ENCODE assay signal across 8 cellular contexts in the genomic region with DNA sequence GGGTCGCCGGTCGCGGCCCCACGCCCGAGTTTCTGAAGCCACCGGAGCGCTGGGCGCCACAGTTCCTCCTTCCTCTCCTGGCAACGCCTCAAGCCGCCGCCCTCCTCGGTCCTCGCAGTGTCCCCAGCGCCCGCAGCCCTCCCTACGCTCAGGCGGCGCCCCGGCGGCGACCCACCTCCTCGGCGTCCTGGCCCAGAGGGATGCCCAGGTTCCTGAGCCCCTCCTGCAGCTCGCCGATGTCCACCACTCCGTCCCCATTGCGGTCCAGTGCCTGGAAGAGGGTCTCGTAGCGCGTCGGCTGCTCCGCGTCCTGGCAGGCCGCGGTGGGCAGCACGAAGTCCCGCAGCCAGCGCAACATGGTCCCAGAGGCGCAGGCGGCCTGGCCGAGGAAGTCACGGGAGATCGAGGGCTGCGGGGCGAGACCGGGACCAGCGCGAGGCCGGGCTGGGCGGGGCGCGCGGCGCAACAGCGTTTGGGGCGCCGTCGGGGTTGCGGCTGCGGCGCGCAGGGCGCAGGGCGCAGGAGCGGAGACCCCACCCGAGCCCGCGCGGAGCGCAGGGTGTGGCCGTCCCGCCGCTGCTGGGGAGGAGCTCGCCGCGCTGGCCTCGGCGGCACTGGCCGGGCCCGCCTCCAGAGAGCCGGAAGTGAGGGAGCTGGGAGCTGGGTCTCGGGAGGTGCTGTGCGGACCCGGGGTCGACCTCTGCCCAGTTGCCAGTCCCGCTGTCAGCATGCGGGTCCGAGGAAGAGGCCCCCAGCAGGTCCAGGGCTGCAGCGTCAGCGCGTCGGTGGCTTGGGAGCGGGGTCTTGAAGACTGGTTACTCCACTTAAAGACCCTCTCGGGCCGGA. TPM values are rescaled to one million over a fixed set of nuclear protein-coding genes. Genes with fewer than 3 reads are reported as not detected.
DNase-seq lines count a peak whose midpoint lies in the region; ATAC-seq and TF ChIP-seq lines count a peak whose summit lies in the region.

A gene (minus strand): TSS at position 563 of the 846 bp plus-strand sequence. CDS start 205 bp downstream, at position 358.

- intact Hi-C loops in heart right ventricle (cut with DNase I): no loop called here
- intact Hi-C loops in upper lobe of right lung (cut with DNase I): no loop called here

- H3K4me1 ChIP-seq in heart right ventricle (peaks cover 0 to 40% (median 30%) of the 10 kb centered on the region in 9 donors), upper lobe of right lung (peaks cover 27% of the 10 kb centered on the region)

- H3K27ac Mint-ChIP-seq in progenitor cell of endocrine pancreas: peak within 1 kb of the TSS; percentile 99

- no peak for TF ChIP-seq CTCF in heart right ventricle (IDR thresholded peaks at IDR 0.05)
- no peak for TF ChIP-seq CTCF in progenitor cell of endocrine pancreas (IDR thresholded peaks at IDR 0.05; ENCODE audit: unreplicated experiment)
- TF ChIP-seq CTCF in upper lobe of right lung (IDR thresholded peaks at IDR 0.05): no peak

- WGBS in heart right ventricle, 2 donors: 0 to 1% methylated on average over 87 to 96 of the region's 96 CpGs

- H3K27me3 Mint-ChIP-seq in progenitor cell of endocrine pancreas: peaks cover 5% of the 10 kb centered on the region

- peak within 1 kb of the TSS; percentile 92 for H3K4me3 Mint-ChIP-seq in progenitor cell of endocrine pancreas (ENCODE audit: low read depth)

- H3K27me3 ChIP-seq in MG63 (peaks cover 2% of the 10 kb centered on the region; the same call in 1 of the 2 replicates), heart right ventricle (no peaks in the 10 kb centered on the region), upper lobe of right lung (no peaks in the 10 kb centered on the region)

- ATAC-seq in heart right ventricle: peak; percentile 96 to 99 (median 97)
- peak; percentile 99 for ATAC-seq in upper lobe of right lung

- H3K27ac ChIP-seq in heart right ventricle: peak within 1 kb of the TSS; percentile 61 to 99 (median 96)
- peak within 1 kb of the TSS; percentile 96 for H3K27ac ChIP-seq in upper lobe of right lung

- H3K9me3 Mint-ChIP-seq in progenitor cell of endocrine pancreas (ENCODE audit: low read depth): peaks cover 10% of the 10 kb centered on the region

- H3K36me3 Mint-ChIP-seq in progenitor cell of endocrine pancreas (ENCODE audit: insufficient read depth): peaks cover 21% of the 10 kb centered on the region

- H3K4me1 Mint-ChIP-seq in progenitor cell of endocrine pancreas (ENCODE audit: low read depth): peaks cover 17% of the 10 kb centered on the region

- H3K9me3 ChIP-seq in MG63 (peaks cover 36% of the 10 kb centered on the region), heart right ventricle (peaks cover 0 to 10% (median 0%) of the 10 kb centered on the region in 11 donors), upper lobe of right lung (no peaks in the 10 kb centered on the region)

- H3K36me3 ChIP-seq in MG63 (peaks cover 48% of the 10 kb centered on the region), heart right ventricle (peaks cover 0 to 24% (median 4%) of the 10 kb centered on the region in 9 donors), upper lobe of right lung (peaks cover 9% of the 10 kb centered on the region)

- peak; percentile 88 for DNase-seq in ELF-1 (ENCODE audit: low read depth, low spot score)
- peak; percentile 25 for DNase-seq in GOT3 (lab: John Stamatoyannopoulos, UW)
- peak; percentile 98 for DNase-seq in MG63
- DNase-seq in T-helper 1 cell: peak; percentile 53 to 85 (median 59)
- peak; percentile 67 for DNase-seq in amniotic epithelial cell (ENCODE audit: low read depth)
- DNase-seq in heart right ventricle: peak; percentile 77 to 88
- DNase-seq in progenitor cell of endocrine pancreas (ENCODE audit: low spot score, unreplicated experiment): peak; percentile 73
- peak; percentile 95 for DNase-seq in upper lobe of right lung

- H3K4me3 ChIP-seq in MG63: peak within 1 kb of the TSS; percentile 99
- peak within 1 kb of the TSS; percentile 63 to 98 (median 86) for H3K4me3 ChIP-seq in heart right ventricle
- peak within 1 kb of the TSS; percentile 95 for H3K4me3 ChIP-seq in upper lobe of right lung

RNA-seq across cellular contexts. Expression of the gene that starts here (rescaled TPM):
- total RNA-seq in MG63 (2014; rRNA removed; shearing (Covaris generic); ENCODE audit: low replicate concordance): 95.4 and 142 TPM in 2 replicates
- total RNA-seq in heart right ventricle: 10 to 100 TPM; 10.7 to 21.5 (median 13.9) TPM
- 1 to 10 TPM; 6.3 to 9.8 TPM for polyA plus RNA-seq in heart right ventricle
- 46.9 and 53.2 TPM in 2 replicates for total RNA-seq in progenitor cell of endocrine pancreas
- 46.6 TPM for total RNA-seq in upper lobe of right lung

Comparison
In these comparisons a context has a peak if more than half of its experiments do, and no peak if none do; other contexts are left out.
1. Peak in every context shown above with its lines: DNase-seq, ATAC-seq, H3K4me3 ChIP-seq and H3K27ac ChIP-seq.
2. DNase-seq: peak in every context shown above with its lines; median percentile 98 in MG63; 95 in upper lobe of right lung; 88 in ELF-1; 82 in heart right ventricle; 73 in progenitor cell of endocrine pancreas; 67 in amniotic epithelial cell; 59 in T-helper 1 cell; 25 in GOT3.